8 cellular contexts compared by ENCODE assay signal in the genomic region with DNA sequence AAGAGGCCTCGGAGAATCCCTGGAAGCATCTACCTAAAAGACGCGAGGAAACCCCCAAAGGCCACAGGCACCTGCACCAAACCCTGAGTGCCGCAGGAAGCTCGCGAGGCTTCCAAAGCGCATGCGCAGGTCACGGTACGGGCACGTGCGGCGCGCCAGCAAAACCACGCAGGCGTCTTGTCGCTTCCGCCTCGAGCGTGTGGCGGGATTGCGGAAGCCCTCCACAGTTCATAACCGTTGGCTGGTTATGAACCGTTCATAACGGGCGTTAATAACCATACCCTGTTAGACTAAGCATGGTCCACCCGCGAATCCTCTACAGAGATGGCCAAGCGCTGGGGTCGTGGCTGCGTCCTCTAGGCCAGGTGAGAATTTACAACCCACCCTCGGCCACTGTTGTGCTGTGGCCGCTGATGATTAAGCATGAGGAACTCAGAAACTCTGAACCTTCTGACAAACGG. TPM values are rescaled to one million over a fixed set of nuclear protein-coding genes. Genes with fewer than 3 reads are reported as not detected.
A peak's percentile ranks its signal among the peaks of the same experiment; 100 is the strongest.
DNase-seq lines count a peak whose midpoint lies in the region; ATAC-seq and TF ChIP-seq lines count a peak whose summit lies in the region.

No MANE protein-coding gene starts in this region.

- no peak for TF ChIP-seq CTCF in uterus (IDR thresholded peaks at IDR 0.05)

- no peaks in the 10 kb centered on the region for H3K4me1 ChIP-seq in uterus

- ATAC-seq in sciatic nerve (peak; percentile 75), HG03108 (IDR thresholded peaks at IDR 0.05; ENCODE audit: unreplicated experiment) (no peak), GM19035 (IDR thresholded peaks at IDR 0.05; ENCODE audit: unreplicated experiment) (no peak)

- no peaks in the 10 kb centered on the region for H3K27me3 ChIP-seq in uterus

- peak overlapping the region; percentile 23 to 29 for H3K4me3 ChIP-seq in uterus

- no peak for TF ChIP-seq POLR2A in uterus (IDR thresholded peaks at IDR 0.05)

- intact Hi-C loops in sciatic nerve (cut with DNase I), result no loop called here
- intact Hi-C loops in uterus (cut with DNase I; ENCODE audit: low total_unique reads), result no loop called here

- no peaks in the 10 kb centered on the region for H3K9me3 ChIP-seq in uterus

- DNase-seq in ELR (ENCODE audit: low read depth) (peak; percentile 18), NCI-H526 (lab: John Stamatoyannopoulos, UW) (peak; percentile 41 to 87), germinal center (ENCODE audit: low spot score) (peak; percentile 89), sciatic nerve (ENCODE audit: low spot score) (peak; percentile 84), uterus (peak; percentile 25 to 65)
- DNase-seq in activated T-helper 1 cell treated with anti-CD3 and anti-CD28 coated beads, Interleukin-2, amount 50 U/mL, for 16 hours (ENCODE audit: low read depth in 1 of 2, low spot score in 1 of 2), result peak; percentile 52 to 65

- H3K27ac ChIP-seq in uterus, result peak overlapping the region in 1 of 2 donors; percentile 36

- H3K36me3 ChIP-seq in uterus, result no peaks in the 10 kb centered on the region

RNA-seq across cellular contexts. Expression of a gene that starts 46.4 kb away (rescaled TPM):
- total RNA-seq in sciatic nerve (29.5 TPM), uterus (10 to 100 TPM in 2 of 4 donors, 1 to 10 TPM in 2; 5.6 to 27.3 (median 14.1) TPM)

RNA-seq across cellular contexts. Expression of a gene that starts 46.9 kb away (rescaled TPM):
- total RNA-seq in sciatic nerve, result 95.7 TPM
- 100 to 1,000 TPM in 3 of 4 donors, 10 to 100 TPM in 1; 61.2 to 130 (median 116) TPM for total RNA-seq in uterus

Comparison
In these comparisons a context has a peak if more than half of its experiments do, and no peak if none do; other contexts are left out.
1. DNase-seq: peak in every context shown above with its lines; median percentile 89 in germinal center; 84 in sciatic nerve; 64 in NCI-H526; 58 in activated T-helper 1 cell treated with anti-CD3 and anti-CD28 coated beads, Interleukin-2, amount 50 U/mL, for 16 hours; 45 in uterus; 18 in ELR.